2 cellular contexts compared by ENCODE assay signal in genomic region chr1:246836647-246837046, GRCh38.
TF ChIP-seq lines count a peak whose summit lies in the region.

No MANE protein-coding gene starts in this region.

TF ChIP-seq in SK-N-SH treated with all-trans-retinoic acid at 6 μM for 48 hours, 23 proteins besides CTCF, POLR2A, EP300 and RAD21 (continued from another document):
- TF ChIP-seq TSHZ2 (CRISPR knock-in tag; IDR thresholded peaks at IDR 0.05) (no peak), ESRRG (CRISPR knock-in tag; IDR thresholded peaks at IDR 0.05) (no peak), RARB (CRISPR knock-in tag; IDR thresholded peaks at IDR 0.05) (no peak), PATZ1 (CRISPR knock-in tag; IDR thresholded peaks at IDR 0.05; ENCODE audit: borderline replicate concordance) (no peak), ZNF8 (CRISPR knock-in tag; IDR thresholded peaks at IDR 0.05) (no peak), ISL1 (CRISPR knock-in tag; IDR thresholded peaks at IDR 0.05) (no peak), BACH2 (CRISPR knock-in tag; IDR thresholded peaks at IDR 0.05; ENCODE audit: borderline replicate concordance) (no peak), OSR1 (CRISPR knock-in tag; IDR thresholded peaks at IDR 0.05) (no peak), ZFP3 (CRISPR knock-in tag; IDR thresholded peaks at IDR 0.05) (no peak), ZC3H10 (CRISPR knock-in tag; IDR thresholded peaks at IDR 0.05) (no peak), TCF4 (CRISPR knock-in tag; IDR thresholded peaks at IDR 0.05; ENCODE audit: borderline replicate concordance) (no peak)

TF ChIP-seq in SK-N-SH, 30 proteins besides CTCF, POLR2A, EP300 and RAD21 (continued from another document):
- TF ChIP-seq MEF2A (IDR thresholded peaks at IDR 0.05; ENCODE audit: borderline replicate concordance, low read depth) (no peak), GATA2 (CRISPR knock-in tag; IDR thresholded peaks at IDR 0.05) (no peak)
TF ChIP-seq in SK-N-SH: peak in this region for 0.
